15 cellular contexts compared by ENCODE assay signal in the genomic region with DNA sequence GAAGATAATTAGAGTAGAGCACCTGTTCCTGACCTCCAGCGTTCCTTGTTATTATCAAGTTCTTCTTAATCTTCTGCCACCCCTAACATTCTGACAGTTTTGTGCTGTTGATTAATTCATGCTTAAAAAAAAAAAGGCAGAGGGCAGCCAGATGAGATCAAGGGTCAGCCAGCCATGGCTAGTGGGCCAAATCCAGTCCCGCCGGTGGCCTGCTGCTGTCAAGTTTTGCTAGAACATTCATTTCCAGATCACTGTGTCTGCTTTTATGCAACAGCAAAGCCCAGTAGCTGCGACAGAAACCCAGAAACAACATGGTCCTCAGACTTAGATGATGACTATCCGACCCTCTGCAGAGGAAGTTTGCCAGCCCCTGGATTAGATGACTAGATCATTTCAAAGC.
"Had no signal": no experiment of that assay in that cellular context is flagged by ENCODE, and none has a peak within 500 bp of the region (broad histone marks: within the 10 kb centered on the region; RNA-seq: fewer than 3 reads in every experiment).

No MANE protein-coding gene starts in this region.

- DNase-seq: activated CD4-positive, alpha-beta T cell treated with anti-CD3 and anti-CD28 coated beads, Interleukin-2, amount 10 ng/mL, durations not matched to agents 7 days and 5 days; activated CD8-positive, alpha-beta memory T cell treated with anti-CD3 and anti-CD28 coated beads for 24 hours; activated CD8-positive, alpha-beta memory T cell treated with anti-CD3 and anti-CD28 coated beads, Interleukin-2, amount 50 U/mL, for 48 hours; activated gamma-delta T cell; foreskin keratinocyte; islet precursor cell; mucosa of descending colon; naive B cell; SIG-M5; stimulated activated naive B cell treated with anti-CD40 and anti-IgM and Interleukin-4, amounts not matched to agents 10 μg/mL and 1 μg/mL and 100 μg/mL, for 72 hours; transverse colon had no signal

- H3K27ac Mint-ChIP-seq: activated CD4-positive, alpha-beta T cell treated with anti-CD3 and anti-CD28 coated beads, Interleukin-2, amount 10 ng/mL, durations not matched to agents 7 days and 5 days; activated naive CD4-positive, alpha-beta T cell treated with anti-CD3 and anti-CD28 coated beads, Interleukin-2, amount 50 U/mL, for 24 hours; stimulated activated naive B cell treated with anti-CD40 and anti-IgM and Interleukin-4, amounts not matched to agents 10 μg/mL and 1 μg/mL and 100 μg/mL, for 72 hours had no signal

- H3K36me3 Mint-ChIP-seq: naive B cell had no signal

- H3K4me3 ChIP-seq: cardiac muscle cell, mucosa of descending colon, pancreas, transverse colon had no signal

- H3K36me3 ChIP-seq: cardiac muscle cell, transverse colon had no signal

- H3K27me3 ChIP-seq: cardiac muscle cell, foreskin keratinocyte, pancreas, transverse colon had no signal

- H3K9me3 Mint-ChIP-seq: activated CD4-positive, alpha-beta T cell treated with anti-CD3 and anti-CD28 coated beads, Interleukin-2, amount 10 ng/mL, durations not matched to agents 7 days and 5 days; activated naive CD4-positive, alpha-beta T cell treated with anti-CD3 and anti-CD28 coated beads, Interleukin-2, amount 50 U/mL, for 24 hours; naive B cell; stimulated activated naive B cell treated with anti-CD40 and anti-IgM and Interleukin-4, amounts not matched to agents 10 μg/mL and 1 μg/mL and 100 μg/mL, for 72 hours had no signal

- H3K4me3 Mint-ChIP-seq: activated CD4-positive, alpha-beta T cell treated with anti-CD3 and anti-CD28 coated beads, Interleukin-2, amount 10 ng/mL, durations not matched to agents 7 days and 5 days; activated naive CD4-positive, alpha-beta T cell treated with anti-CD3 and anti-CD28 coated beads, Interleukin-2, amount 50 U/mL, for 24 hours; naive B cell; stimulated activated naive B cell treated with anti-CD40 and anti-IgM and Interleukin-4, amounts not matched to agents 10 μg/mL and 1 μg/mL and 100 μg/mL, for 72 hours had no signal

- H3K9me3 ChIP-seq: mucosa of descending colon, pancreas, transverse colon had no signal

- ATAC-seq: activated CD4-positive, CD25-positive, alpha-beta regulatory T cell treated with anti-CD3 and anti-CD28 coated beads, Interleukin-2, amount 50 U/mL, for 24 hours; mucosa of descending colon; pancreas; stimulated activated naive B cell treated with anti-CD40 and anti-IgM and Interleukin-4, amounts not matched to agents 10 μg/mL and 1 μg/mL and 100 μg/mL, for 72 hours had no signal

- H3K27me3 Mint-ChIP-seq: activated CD4-positive, alpha-beta T cell treated with anti-CD3 and anti-CD28 coated beads, Interleukin-2, amount 10 ng/mL, durations not matched to agents 7 days and 5 days; activated naive CD4-positive, alpha-beta T cell treated with anti-CD3 and anti-CD28 coated beads, Interleukin-2, amount 50 U/mL, for 24 hours; naive B cell had no signal

- H3K27ac ChIP-seq: cardiac muscle cell, foreskin keratinocyte, pancreas, transverse colon had no signal
